Comparison of ENCODE assay signal across 9 cellular contexts in genomic region chr16:9159839-9160550, GRCh38.
DNase-seq lines count a peak whose midpoint lies in the region; ATAC-seq, FAIRE-seq and TF ChIP-seq lines count a peak whose summit lies in the region.
"Had no signal": no experiment of that assay in that cellular context is flagged by ENCODE, and none has a peak within 500 bp of the region (broad histone marks: within the 10 kb centered on the region; RNA-seq: fewer than 3 reads in every experiment).

No MANE protein-coding gene starts in this region.

- H3K4me1 ChIP-seq in heart left ventricle = peaks cover 0 to 4% (median 0%) of the 10 kb centered on the region in 12 donors

- peak in 3 of 4 donors; percentile 49 to 80 (median 65) for ATAC-seq in heart left ventricle
- ATAC-seq in HG02981 (IDR thresholded peaks at IDR 0.05; ENCODE audit: unreplicated experiment) = no peak
- ATAC-seq in GM19455 (IDR thresholded peaks at IDR 0.05; ENCODE audit: unreplicated experiment) = no peak
- ATAC-seq: naive thymus-derived CD4-positive, alpha-beta T cell had no signal

- no peaks in the 10 kb centered on the region for H3K9me3 ChIP-seq in heart left ventricle

- intact Hi-C loops in heart left ventricle (cut with DNase I) = loop anchor here in 8 of 10 donors (5.0 to 10.0 kb wide), 3 partner anchors 485 to 1025 kb away; partner anchors contain the start of gene GRIN2A (in 8 of the 8)

- no peak for FAIRE-seq in GM19239 (lab: Jason Lieb, UNC)

- H3K27ac ChIP-seq in C4-2B = no peak overlapping the region
- no peak overlapping the region for H3K27ac ChIP-seq in heart left ventricle

- no peak overlapping the region for H3K4me3 ChIP-seq in heart left ventricle

- WGBS in heart left ventricle, 4 donors = 14 to 16% (median 15%) methylated on average over 15 of the region's 15 CpGs

- TF ChIP-seq CTCF in C4-2B (conservative IDR thresholded peaks at IDR 0.05) = peak; percentile 85
- TF ChIP-seq CTCF in heart left ventricle (IDR thresholded peaks at IDR 0.05) = peak; percentile 37 to 78 (median 62)

- peaks cover 0 to 13% (median 0%) of the 10 kb centered on the region in 9 donors for H3K27me3 ChIP-seq in heart left ventricle

- TF ChIP-seq POLR2A in heart left ventricle (IDR thresholded peaks at IDR 0.05) = no peak

- no peaks in the 10 kb centered on the region for H3K36me3 ChIP-seq in heart left ventricle

- DNase-seq in GM19239 (ENCODE audit: insufficient read length, low spot score) (peak; percentile 49), NCI-H345 (lab: John Stamatoyannopoulos, UW) (peak; percentile 41), heart left ventricle (peak in 1 of 5 donors; percentile 40), renal cortical epithelial cell (ENCODE audit: low read depth) (peak; percentile 35)
- peak; percentile 14 for DNase-seq in activated naive CD4-positive, alpha-beta T cell treated with anti-CD3 and anti-CD28 coated beads, Interleukin-2, amount 50 U/mL, for 16 hours

Comparison
In these comparisons a context has a peak if more than half of its experiments do, and no peak if none do; other contexts are left out.
1. ATAC-seq: peak in heart left ventricle (3 of 4); none in HG02981 (single experiment) and GM19455 (single experiment).